ENCODE assay signal across 8 cellular contexts in genomic region chr1:41361495-41362356, GRCh38. TPM values are rescaled to one million over a fixed set of nuclear protein-coding genes. Genes with fewer than 3 reads are reported as not detected.
A peak's percentile ranks its signal among the peaks of the same experiment; 100 is the strongest.
DNase-seq lines count a peak whose midpoint lies in the region; ATAC-seq and TF ChIP-seq lines count a peak whose summit lies in the region.

No MANE protein-coding gene starts in this region.

- POLR2A ChIA-PET in AG04449 (lab: Yijun Ruan, JAX), result no interaction called here
- POLR2A ChIA-PET in SK-N-SH (lab: Yijun Ruan, JAX), result no interaction called here

- TF ChIP-seq RAD21 in SK-N-SH (IDR thresholded peaks at IDR 0.05; ENCODE audit: low read length), result no peak

- no peaks in the 10 kb centered on the region for H3K36me3 ChIP-seq in SK-N-SH (replicated peaks in 1 of 2; ENCODE audit: control insufficient read depth in 1 of 2, insufficient read depth in 2 of 2, low read length in 1 of 2)
- no peaks in the 10 kb centered on the region for H3K36me3 ChIP-seq in esophagus (ENCODE audit: control insufficient read depth in 2 of 2, insufficient read depth in 2 of 2, low read length in 1 of 2)
- no peaks in the 10 kb centered on the region for H3K36me3 ChIP-seq in prostate gland

- H3K4me2 ChIP-seq in SK-N-SH, result peak overlapping the region; percentile 93

- TF ChIP-seq POLR2A in prostate gland (IDR thresholded peaks at IDR 0.05), result no peak

- WGBS in SK-N-SH (ENCODE audit: low lambda C conversion rate), result 6% methylated on average over 24 of the region's 113 CpGs
- 1% methylated on average over 82 to 113 of the region's 113 CpGs for WGBS in esophagus, 2 donors
- under 1% methylated on average over 98 of the region's 113 CpGs for WGBS in prostate gland

- H2AFZ ChIP-seq in SK-N-SH (ENCODE audit: low read depth), result peak overlapping the region; percentile 76

- H3K9ac ChIP-seq in SK-N-SH, result peak overlapping the region; percentile 25; the same call in 1 of the 2 replicates

- H3K27me3 ChIP-seq in SK-N-SH (ENCODE audit: insufficient read depth) (no peaks in the 10 kb centered on the region), esophagus (ENCODE audit: control insufficient read depth in 1 of 2, insufficient read depth in 2 of 2, low read length in 2 of 2) (no peaks in the 10 kb centered on the region), prostate gland (replicated peaks; ENCODE audit: insufficient read depth) (no peaks in the 10 kb centered on the region)

- H3K27ac ChIP-seq in SK-N-SH (ENCODE audit: low read depth in 2 of 2, low read length in 1 of 2) (peak overlapping the region in 1 of 2 experiments; percentile 53; a peak in 1 of 4 replicates), esophagus (ENCODE audit: low read depth in 2 of 2, low read length in 1 of 2) (no peak overlapping the region), prostate gland (peak overlapping the region; percentile 26 to 70)

- H3K9me3 ChIP-seq in SK-N-SH, result no peaks in the 10 kb centered on the region
- no peaks in the 10 kb centered on the region for H3K9me3 ChIP-seq in esophagus (ENCODE audit: control insufficient read depth in 2 of 2, insufficient read depth in 1 of 2, low read depth in 1 of 2, low read length in 1 of 2)
- no peaks in the 10 kb centered on the region for H3K9me3 ChIP-seq in prostate gland

- TF ChIP-seq CTCF in AG04449 (IDR thresholded peaks at IDR 0.05; ENCODE audit: insufficient read depth, low read length, missing control alignments), result no peak
- no peak for TF ChIP-seq CTCF in SK-N-SH (IDR thresholded peaks at IDR 0.05)
- TF ChIP-seq CTCF in prostate gland (IDR thresholded peaks at IDR 0.05), result no peak

- no peak for TF ChIP-seq EP300 in SK-N-SH (IDR thresholded peaks at IDR 0.05; ENCODE audit: borderline replicate concordance in 1 of 2, low read depth in 1 of 2, low read length in 1 of 2)

- H3K79me2 ChIP-seq in SK-N-SH (ENCODE audit: insufficient read depth), result no peaks in the 10 kb centered on the region

- no peaks in the 10 kb centered on the region for H4K20me1 ChIP-seq in SK-N-SH (ENCODE audit: insufficient read depth)

- peak overlapping the region; percentile 55 for H3K4me3 ChIP-seq in AG04449 (ENCODE audit: low read depth, low read length)
- H3K4me3 ChIP-seq in SK-N-SH (ENCODE audit: low read depth in 2 of 2, low read length in 1 of 2), result peak overlapping the region; percentile 64 to 66
- peak overlapping the region; percentile 58 to 60 for H3K4me3 ChIP-seq in esophagus (ENCODE audit: low read depth in 1 of 2, low read length in 2 of 2)
- H3K4me3 ChIP-seq in prostate gland, result peak overlapping the region; percentile 39 to 56

- CTCF ChIA-PET in AG04449 (lab: Yijun Ruan, JAX), result interaction anchor here (1.3 to 2.0 kb wide), 6 partner anchors 10 to 56 kb away, joined by 3 to 9 read pairs (median 6); no protein-coding TSS in a partner anchor
- CTCF ChIA-PET in SK-N-SH (lab: Yijun Ruan, JAX), result interaction anchor here (0.9 to 9.1 kb wide), 15 partner anchors 9 to 151 kb away, joined by 3 to 56 read pairs (median 3); partner anchors contain the start of gene EDN2

- intact Hi-C loops in prostate gland (cut with DNase I), result loop anchor here (5.0 kb wide), 1 partner anchor 56 kb away; no protein-coding TSS in a partner anchor

- H3K9me2 ChIP-seq in SK-N-SH, result no peaks in the 10 kb centered on the region

- no peak for DNase-seq in AG04449 (ENCODE audit: low read depth, low spot score)
- peak; percentile 75 for DNase-seq in SK-N-SH
- no peak for DNase-seq in prostate gland (ENCODE audit: low spot score)
- no peak for DNase-seq in hippocampal formation (lab: John Stamatoyannopoulos, UW)

- peak; percentile 10 for ATAC-seq in GM18499 (IDR thresholded peaks at IDR 0.05; ENCODE audit: insufficient read depth, unreplicated experiment)
- ATAC-seq in HG02981 (IDR thresholded peaks at IDR 0.05; ENCODE audit: unreplicated experiment), result peak; percentile 4
- no peak for ATAC-seq in GM18861 (IDR thresholded peaks at IDR 0.05; ENCODE audit: unreplicated experiment)

- H3K4me1 ChIP-seq in SK-N-SH (ENCODE audit: control insufficient read depth in 1 of 2, insufficient read depth in 2 of 2, low read depth in 1 of 2, low read length in 1 of 2) (peaks cover 33 to 71% of the 10 kb centered on the region in 2 experiments; a peak in 3 of 4 replicates), esophagus (ENCODE audit: control insufficient read depth in 2 of 2, insufficient read depth in 2 of 2, low read length in 1 of 2) (peaks cover 9 to 19% of the 10 kb centered on the region in 2 donors), prostate gland (replicated peaks) (peaks cover 17% of the 10 kb centered on the region)

- peaks cover 10% of the 10 kb centered on the region for H3F3A ChIP-seq in SK-N-SH (replicated peaks; ENCODE audit: insufficient read depth)

TF ChIP-seq in SK-N-SH, 30 proteins besides CTCF, POLR2A, EP300 and RAD21:
- TF ChIP-seq MAX (IDR thresholded peaks at IDR 0.05; ENCODE audit: low read depth) (0 out of 2 replicates have a peak, but pooled peaks have one; percentile 48), EZH2phosphoT487 (IDR thresholded peaks at IDR 0.05; ENCODE audit: borderline replicate concordance, low read depth) (no peak)

RNA-seq across cellular contexts. Expression of gene FOXO6, which starts 0.5 kb away (rescaled TPM):
- polyA plus RNA-seq in SK-N-SH (2012; rRNA removed) (0.11 and 0.35 TPM in 2 replicates), esophagus (under 1 TPM; 0.15 to 0.28 TPM)
- 0.24 and 0.33 TPM in 2 replicates for polyA plus RNA-seq in SK-N-SH (2012; cell fraction: cytosol; rRNA removed)
- 0.50 and 0.55 TPM in 2 replicates for polyA plus RNA-seq in SK-N-SH (2012; cell fraction: nucleus; rRNA removed)
- total RNA-seq in prostate gland, result 1 to 10 TPM; 3.3 to 5.0 TPM

Comparison
In these comparisons a context has a peak if more than half of its experiments do, and no peak if none do; other contexts are left out.
1. H3K27ac ChIP-seq: peak in prostate gland (2 of 2); none in esophagus (0 of 2).
2. Peak in every context shown above with its lines, with median percentiles within 50 percentile points of each other: H3K4me3 ChIP-seq.